ENCODE assay signal across 8 cellular contexts in genomic region chr1:28112388-28113311, GRCh38. TPM values are rescaled to one million over a fixed set of nuclear protein-coding genes. Genes with fewer than 3 reads are reported as not detected.
A peak's percentile ranks its signal among the peaks of the same experiment; 100 is the strongest.
DNase-seq lines count a peak whose midpoint lies in the region; ATAC-seq and TF ChIP-seq lines count a peak whose summit lies in the region.

No MANE protein-coding gene starts in this region.

- intact Hi-C loops in A673 (cut with micrococcal nuclease; ENCODE audit: unreplicated experiment) (no loop called here), right cardiac atrium (cut with DNase I) (no loop called here)

- H3K27me3 ChIP-seq in A673 (replicated peaks; ENCODE audit: insufficient read depth, low read depth, low read length, poor library complexity) (no peaks in the 10 kb centered on the region), GM23248 (replicated peaks; ENCODE audit: insufficient read depth) (no peaks in the 10 kb centered on the region), right cardiac atrium (ENCODE audit: control insufficient read depth, insufficient read depth) (no peaks in the 10 kb centered on the region)

- H3F3A ChIP-seq in GM23248 (ENCODE audit: insufficient read depth): no peaks in the 10 kb centered on the region

- peak; percentile 56 for TF ChIP-seq CTCF in A673 (conservative IDR thresholded peaks at IDR 0.05; ENCODE audit: low read depth, low read length)

- H3K4me1 ChIP-seq in A673 (ENCODE audit: insufficient read depth, low read length, poor library complexity, severe bottlenecking) (no peaks in the 10 kb centered on the region), GM23248 (ENCODE audit: insufficient read depth) (peaks cover 10% of the 10 kb centered on the region; the same call in 1 of the 2 replicates), right cardiac atrium (ENCODE audit: control insufficient read depth, insufficient read depth, low read length) (no peaks in the 10 kb centered on the region)

- CTCF ChIA-PET in A673 (lab: Charles Lee): interaction anchor here (0.5 to 1.4 kb wide), 4 partner anchors 21 to 646 kb away, joined by 3 to 13 read pairs (median 6); no protein-coding TSS in a partner anchor

- H3K79me2 ChIP-seq in GM23248 (ENCODE audit: insufficient read depth): no peaks in the 10 kb centered on the region

- POLR2A ChIA-PET in A673 (lab: Charles Lee; ENCODE audit: low non-redundant PET): interaction anchor here (0.6 kb wide), 2 partner anchors 586 to 1365 kb away, joined by 3 read pairs; no protein-coding TSS in a partner anchor

- H3K4me2 ChIP-seq in GM23248 (ENCODE audit: unreplicated experiment): peak overlapping the region; percentile 38

- ATAC-seq in right cardiac atrium: peak; percentile 64
- no peak for ATAC-seq in HG03571 (IDR thresholded peaks at IDR 0.05; ENCODE audit: unreplicated experiment)
- no peak for ATAC-seq in HG03139 (IDR thresholded peaks at IDR 0.05; ENCODE audit: unreplicated experiment)

- WGBS in GM23248 (ENCODE audit: low coverage in 1 of 2, low lambda C conversion rate in 2 of 2, missing lambda C conversion rate in 2 of 2), 2 experiments: 49 to 54% methylated on average over 6 of the region's 6 CpGs
- 75% methylated on average over 6 of the region's 6 CpGs for WGBS in right cardiac atrium

- H3K4me3 ChIP-seq in A673 (ENCODE audit: low read depth, low read length, poor library complexity, severe bottlenecking): no peak overlapping the region
- H3K4me3 ChIP-seq in GM23248: no peak overlapping the region
- H3K4me3 ChIP-seq in right cardiac atrium (ENCODE audit: low read length): no peak overlapping the region

- no peaks in the 10 kb centered on the region for H3K9me2 ChIP-seq in GM23248 (ENCODE audit: insufficient read depth)

- H3K27ac ChIP-seq in A673 (ENCODE audit: low read depth, low read length, poor library complexity, severe bottlenecking) (no peak overlapping the region), GM23248 (0 out of 2 replicates have a peak overlapping the region, but pooled peaks have one; percentile 21), right cardiac atrium (ENCODE audit: low read length) (no peak overlapping the region)

- BruUV-seq in A673 (replicated peaks; lab: Mats Ljungman, UMichigan): no TSS peak

- in situ Hi-C loops in GM23248 (cut with MboI): no loop called here

- H3K9me3 ChIP-seq in A673 (ENCODE audit: low read depth, low read length, poor library complexity, severe bottlenecking) (no peaks in the 10 kb centered on the region), GM23248 (ENCODE audit: low read depth) (no peaks in the 10 kb centered on the region), right cardiac atrium (ENCODE audit: control insufficient read depth, low read length) (no peaks in the 10 kb centered on the region)

- no peaks in the 10 kb centered on the region for H4K20me1 ChIP-seq in GM23248 (ENCODE audit: insufficient read depth)

- DNase-seq in A673 (ENCODE audit: low spot score): peak; percentile 35
- DNase-seq in GM23248: peak; percentile 77
- DNase-seq in SKM-1 (lab: John Stamatoyannopoulos, UW; ENCODE audit: unreplicated experiment): peak; percentile 71
- no peak for DNase-seq in right cardiac atrium
- DNase-seq in NCI-H1048 (lab: John Stamatoyannopoulos, UW): no peak
- no peak for DNase-seq in DMS 273 (lab: John Stamatoyannopoulos, UW; ENCODE audit: unreplicated experiment)

- peak overlapping the region; percentile 71 for H2AFZ ChIP-seq in GM23248

- H3K36me3 ChIP-seq in A673 (ENCODE audit: insufficient read depth, low read length, poor library complexity, severe bottlenecking): no peaks in the 10 kb centered on the region
- no peaks in the 10 kb centered on the region for H3K36me3 ChIP-seq in GM23248 (ENCODE audit: low read depth)

- no peak overlapping the region for H3K9ac ChIP-seq in GM23248

RNA-seq across cellular contexts. Expression of gene EYA3, which starts 24.2 kb away (rescaled TPM):
- 30.7 and 33.4 TPM in 2 replicates for total RNA-seq in A673 (2021)
- 16.9 and 19.2 TPM in 2 replicates for total RNA-seq in GM23248 (2014; rRNA removed; shearing (Covaris generic))
- 8.6 and 9.1 TPM in 2 replicates for polyA plus RNA-seq in GM23248 (2016; fragmentation: Nextera tagmentation; extraction: Ambion mirVana)
- total RNA-seq in right cardiac atrium: 10 to 100 TPM; 17.4 to 22.7 (median 19.5) TPM
- 5.8 TPM for polyA plus RNA-seq in right cardiac atrium

Comparison
In these comparisons a context has a peak if more than half of its experiments do, and no peak if none do; other contexts are left out.
1. DNase-seq: peak in A673 (single experiment), GM23248 (single experiment) and SKM-1 (single experiment); none in right cardiac atrium (0 of 3), NCI-H1048 (single experiment) and DMS 273 (single experiment).
2. ATAC-seq: peak in right cardiac atrium (2 of 2); none in HG03571 (single experiment) and HG03139 (single experiment).